ENCODE assay signal across 20 cellular contexts in genomic region chr1:54843449-54843848, GRCh38. TPM values are rescaled to one million over a fixed set of nuclear protein-coding genes. Genes with fewer than 3 reads are reported as not detected.
A peak's percentile ranks its signal among the peaks of the same experiment; 100 is the strongest.
DNase-seq lines count a peak whose midpoint lies in the region; ATAC-seq and TF ChIP-seq lines count a peak whose summit lies in the region.
"Had no signal": no experiment of that assay in that cellular context is flagged by ENCODE, and none has a peak within 500 bp of the region (broad histone marks: within the 10 kb centered on the region; RNA-seq: fewer than 3 reads in every experiment).

No MANE protein-coding gene starts in this region.

- WGBS in endodermal cell (ENCODE audit: insufficient coverage in 1 of 2, insufficient read length in 1 of 2), 2 experiments = 97 to 100% methylated on average over 4 of the region's 5 CpGs

- POLR2A ChIA-PET in activated CD8-positive, alpha-beta T cell treated with anti-CD3 and anti-CD28 coated beads, Interleukin-2, amount 10 ng/mL, durations not matched to agents 7 days and 5 days (lab: Charles Lee) = no interaction called here
- POLR2A ChIA-PET in activated CD8-positive, alpha-beta T cell treated with anti-CD3 and anti-CD28 coated beads for 36 hours (lab: Charles Lee) = no interaction called here
- POLR2A ChIA-PET in HEK293 (lab: Yijun Ruan, JAX) = no interaction called here

- no peak for TF ChIP-seq CTCF in activated CD8-positive, alpha-beta T cell treated with anti-CD3 and anti-CD28 coated beads for 36 hours (IDR thresholded peaks at IDR 0.05)
- no peak for TF ChIP-seq CTCF in HEK293 (tag by site-specific recombination; IDR thresholded peaks at IDR 0.05)
- no peak for TF ChIP-seq CTCF in endodermal cell (conservative IDR thresholded peaks at IDR 0.05)

- no peak overlapping the region for H3K4me3 ChIP-seq in HEK293 (ENCODE audit: low read depth, low read length)
- no peak overlapping the region for H3K4me3 ChIP-seq in endodermal cell (ENCODE audit: low read length)
- H3K4me3 ChIP-seq: A549; BLaER1 treated with 17β-estradiol and CSF1 and Interleukin-3, amounts not matched to agents 10 nM and 100 nM had no signal

- no peaks in the 10 kb centered on the region for H3K4me1 Mint-ChIP-seq in activated CD8-positive, alpha-beta T cell treated with anti-CD3 and anti-CD28 coated beads, Interleukin-2, amount 10 ng/mL, durations not matched to agents 7 days and 5 days (ENCODE audit: low read depth)
- no peaks in the 10 kb centered on the region for H3K4me1 Mint-ChIP-seq in activated CD8-positive, alpha-beta T cell treated with anti-CD3 and anti-CD28 coated beads for 36 hours (ENCODE audit: low read depth)
- H3K4me1 Mint-ChIP-seq in endodermal cell = no peaks in the 10 kb centered on the region
- H3K4me1 Mint-ChIP-seq: B cell had no signal

- peaks cover 0 to 7% of the 10 kb centered on the region in 2 experiments; a peak in 1 of 3 replicates for H3K36me3 ChIP-seq in HEK293 (ENCODE audit: control insufficient read depth in 2 of 2, insufficient read depth in 1 of 2, low read length in 2 of 2)
- peaks cover 16% of the 10 kb centered on the region for H3K36me3 ChIP-seq in endodermal cell (ENCODE audit: control insufficient read depth, insufficient read depth, low read length)
- H3K36me3 ChIP-seq: BLaER1 treated with 17β-estradiol and CSF1 and Interleukin-3, amounts not matched to agents 10 nM and 100 nM had no signal

- no peaks in the 10 kb centered on the region for H3K9me3 Mint-ChIP-seq in activated CD8-positive, alpha-beta T cell treated with anti-CD3 and anti-CD28 coated beads, Interleukin-2, amount 10 ng/mL, durations not matched to agents 7 days and 5 days (ENCODE audit: insufficient read depth)
- H3K9me3 Mint-ChIP-seq in activated CD8-positive, alpha-beta T cell treated with anti-CD3 and anti-CD28 coated beads for 36 hours = no peaks in the 10 kb centered on the region
- no peaks in the 10 kb centered on the region for H3K9me3 Mint-ChIP-seq in endodermal cell
- H3K9me3 Mint-ChIP-seq: CD4-positive, alpha-beta T cell had no signal

- no peak overlapping the region for H3K27ac ChIP-seq in HEK293 (ENCODE audit: extremely low read depth, low read depth, low read length)
- no peak overlapping the region for H3K27ac ChIP-seq in endodermal cell (ENCODE audit: low read depth, low read length)
- H3K27ac ChIP-seq: 22Rv1; A549; BLaER1 treated with 17β-estradiol and CSF1 and Interleukin-3, amounts not matched to agents 10 nM and 100 nM; C4-2B had no signal

- H3K4me3 Mint-ChIP-seq in activated CD8-positive, alpha-beta T cell treated with anti-CD3 and anti-CD28 coated beads, Interleukin-2, amount 10 ng/mL, durations not matched to agents 7 days and 5 days = no peak overlapping the region
- no peak overlapping the region for H3K4me3 Mint-ChIP-seq in activated CD8-positive, alpha-beta T cell treated with anti-CD3 and anti-CD28 coated beads for 36 hours
- H3K4me3 Mint-ChIP-seq in endodermal cell = no peak overlapping the region
- H3K4me3 Mint-ChIP-seq: B cell; CD4-positive, alpha-beta T cell; CD8-positive, alpha-beta T cell had no signal

- intact Hi-C loops in activated CD8-positive, alpha-beta T cell treated with anti-CD3 and anti-CD28 coated beads for 36 hours (cut with micrococcal nuclease) = no loop called here

- no peak for ATAC-seq in activated CD8-positive, alpha-beta T cell treated with anti-CD3 and anti-CD28 coated beads, Interleukin-2, amount 10 ng/mL, durations not matched to agents 7 days and 5 days
- no peak for ATAC-seq in activated CD8-positive, alpha-beta T cell treated with anti-CD3 and anti-CD28 coated beads for 36 hours
- ATAC-seq in HG03571 (IDR thresholded peaks at IDR 0.05; ENCODE audit: unreplicated experiment) = no peak
- ATAC-seq: A549; CD8-positive, alpha-beta T cell had no signal

- H3K27me3 ChIP-seq in endodermal cell (ENCODE audit: control insufficient read depth, insufficient read depth, low read length, poor library complexity, severe bottlenecking) = no peaks in the 10 kb centered on the region
- H3K27me3 ChIP-seq: BLaER1 treated with 17β-estradiol and CSF1 and Interleukin-3, amounts not matched to agents 10 nM and 100 nM had no signal

- H3K36me3 Mint-ChIP-seq in activated CD8-positive, alpha-beta T cell treated with anti-CD3 and anti-CD28 coated beads, Interleukin-2, amount 10 ng/mL, durations not matched to agents 7 days and 5 days (ENCODE audit: low read depth) = peaks cover 11% of the 10 kb centered on the region
- H3K36me3 Mint-ChIP-seq in activated CD8-positive, alpha-beta T cell treated with anti-CD3 and anti-CD28 coated beads for 36 hours (ENCODE audit: low read depth) = peaks cover 4% of the 10 kb centered on the region
- H3K36me3 Mint-ChIP-seq in endodermal cell (ENCODE audit: low read depth) = peaks cover 14% of the 10 kb centered on the region

- no peaks in the 10 kb centered on the region for H3K27me3 Mint-ChIP-seq in activated CD8-positive, alpha-beta T cell treated with anti-CD3 and anti-CD28 coated beads, Interleukin-2, amount 10 ng/mL, durations not matched to agents 7 days and 5 days (ENCODE audit: low read depth)
- no peaks in the 10 kb centered on the region for H3K27me3 Mint-ChIP-seq in activated CD8-positive, alpha-beta T cell treated with anti-CD3 and anti-CD28 coated beads for 36 hours
- H3K27me3 Mint-ChIP-seq in endodermal cell (ENCODE audit: insufficient read depth) = no peaks in the 10 kb centered on the region
- H3K27me3 Mint-ChIP-seq: B cell; CD4-positive, alpha-beta T cell had no signal

- DNase-seq in activated CD8-positive, alpha-beta T cell treated with anti-CD3 and anti-CD28 coated beads, Interleukin-2, amount 10 ng/mL, durations not matched to agents 7 days and 5 days = peak; percentile 2
- DNase-seq in activated CD8-positive, alpha-beta T cell treated with anti-CD3 and anti-CD28 coated beads for 36 hours = no peak
- peak; percentile 18 for DNase-seq in endodermal cell
- no peak for DNase-seq in foreskin melanocyte
- DNase-seq: AML-193; Caco-2; Calu3; CD4-positive, alpha-beta T cell; CD8-positive, alpha-beta T cell; DMS79 treated with DMSO at 0.1 percent for 48 hours; GF-D8 had no signal

- H3K4me1 ChIP-seq in HEK293 (ENCODE audit: control insufficient read depth, insufficient read depth, low read length) (no peaks in the 10 kb centered on the region), endodermal cell (ENCODE audit: control insufficient read depth, insufficient read depth, low read length) (no peaks in the 10 kb centered on the region)
- H3K4me1 ChIP-seq: A549, Caco-2 had no signal

- H3K9me3 ChIP-seq in HEK293 (ENCODE audit: control insufficient read depth, insufficient read depth, low read depth, low read length) (no peaks in the 10 kb centered on the region), endodermal cell (ENCODE audit: control insufficient read depth, low read length) (no peaks in the 10 kb centered on the region)
- H3K9me3 ChIP-seq: A549, Caco-2 had no signal

- no peak overlapping the region for H3K9ac ChIP-seq in endodermal cell (ENCODE audit: extremely low read depth, low read length, poor library complexity, severe bottlenecking)
- H3K9ac ChIP-seq: BLaER1 treated with 17β-estradiol and CSF1 and Interleukin-3, amounts not matched to agents 10 nM and 100 nM had no signal

- H3K27ac Mint-ChIP-seq in activated CD8-positive, alpha-beta T cell treated with anti-CD3 and anti-CD28 coated beads, Interleukin-2, amount 10 ng/mL, durations not matched to agents 7 days and 5 days = no peak overlapping the region
- H3K27ac Mint-ChIP-seq in activated CD8-positive, alpha-beta T cell treated with anti-CD3 and anti-CD28 coated beads for 36 hours = no peak overlapping the region
- no peak overlapping the region for H3K27ac Mint-ChIP-seq in endodermal cell
- H3K27ac Mint-ChIP-seq: B cell; CD4-positive, alpha-beta T cell; CD8-positive, alpha-beta T cell had no signal

- CTCF ChIA-PET in activated CD8-positive, alpha-beta T cell treated with anti-CD3 and anti-CD28 coated beads, Interleukin-2, amount 10 ng/mL, durations not matched to agents 7 days and 5 days (lab: Charles Lee) = no interaction called here
- CTCF ChIA-PET in activated CD8-positive, alpha-beta T cell treated with anti-CD3 and anti-CD28 coated beads for 36 hours (lab: Charles Lee) = no interaction called here
- CTCF ChIA-PET in HEK293 (lab: Yijun Ruan, JAX) = interaction anchor here (0.5 to 0.7 kb wide), 2 partner anchors 28 to 34 kb away, joined by 3 read pairs; no protein-coding TSS in a partner anchor

TF ChIP-seq in HEK293, 187 proteins besides CTCF, POLR2A, EP300 and RAD21:
- TF ChIP-seq ZNF184 (tag by site-specific recombination; IDR thresholded peaks at IDR 0.05) = peak; percentile 97
- TF ChIP-seq MYNN (tag by site-specific recombination; IDR thresholded peaks at IDR 0.05; ENCODE audit: borderline replicate concordance) = no peak
- TF ChIP-seq ELK4 (IDR thresholded peaks at IDR 0.05; ENCODE audit: borderline replicate concordance, low read depth, low read length) = no peak
- no peak for TF ChIP-seq ZNF169 (tag by site-specific recombination; IDR thresholded peaks at IDR 0.05)
- TF ChIP-seq ZNF248 (tag by site-specific recombination; IDR thresholded peaks at IDR 0.05) = no peak
- no peak for TF ChIP-seq ZNF174 (tag by site-specific recombination; IDR thresholded peaks at IDR 0.05)
- TF ChIP-seq SP2 (tag by site-specific recombination; IDR thresholded peaks at IDR 0.05) = no peak

RNA-seq across cellular contexts. Expression of gene TTC22, which starts 42.3 kb away (rescaled TPM):
- 1 to 10 TPM; 5.0 to 6.5 TPM for total RNA-seq in activated CD8-positive, alpha-beta T cell treated with anti-CD3 and anti-CD28 coated beads, Interleukin-2, amount 10 ng/mL, durations not matched to agents 7 days and 5 days
- 1 to 10 TPM; 3.3 to 3.5 TPM for total RNA-seq in activated CD8-positive, alpha-beta T cell treated with anti-CD3 and anti-CD28 coated beads for 36 hours
- under 1 TPM; 0.44 to 0.53 TPM for total RNA-seq in endodermal cell
- polyA plus RNA-seq in endodermal cell (2013, experiment 1 of 2) = 0.11 TPM
- not detected for polyA plus RNA-seq in endodermal cell (2013, experiment 2 of 2)
- total RNA-seq: A172 had no signal
- polyA plus RNA-seq: A549, BJ had no signal

RNA-seq across cellular contexts. Expression of gene DHCR24, which starts 43.5 kb away (rescaled TPM):
- total RNA-seq in activated CD8-positive, alpha-beta T cell treated with anti-CD3 and anti-CD28 coated beads, Interleukin-2, amount 10 ng/mL, durations not matched to agents 7 days and 5 days = 100 to 1,000 TPM; 140 to 151 TPM
- 10 to 100 TPM; 59.5 to 64.7 TPM for total RNA-seq in activated CD8-positive, alpha-beta T cell treated with anti-CD3 and anti-CD28 coated beads for 36 hours
- total RNA-seq in endodermal cell = 100 to 1,000 TPM; 243 to 340 TPM
- 221 TPM for polyA plus RNA-seq in endodermal cell (2013, experiment 1 of 2)
- 218 TPM for polyA plus RNA-seq in endodermal cell (2013, experiment 2 of 2)

Comparison
In these comparisons a context has a peak if more than half of its experiments do, and no peak if none do; other contexts are left out.
1. DNase-seq: peak in activated CD8-positive, alpha-beta T cell treated with anti-CD3 and anti-CD28 coated beads, Interleukin-2, amount 10 ng/mL, durations not matched to agents 7 days and 5 days (single experiment) and endodermal cell (single experiment); none in activated CD8-positive, alpha-beta T cell treated with anti-CD3 and anti-CD28 coated beads for 36 hours (single experiment) and foreskin melanocyte (single experiment).